ENCODE assay signal across 8 cellular contexts in genomic region chr17:5122586-5123342, GRCh38. TPM values are rescaled to one million over a fixed set of nuclear protein-coding genes. Genes with fewer than 3 reads are reported as not detected.
DNase-seq lines count a peak whose midpoint lies in the region; ATAC-seq and TF ChIP-seq lines count a peak whose summit lies in the region.

No MANE protein-coding gene starts in this region.

- TF ChIP-seq CTCF in coronary artery (IDR thresholded peaks at IDR 0.05) = no peak
- TF ChIP-seq CTCF in lung (IDR thresholded peaks at IDR 0.05; ENCODE audit: control extremely low read depth, extremely low read depth) = no peak
- peak; percentile 14 for TF ChIP-seq CTCF in type B pancreatic cell (conservative IDR thresholded peaks at IDR 0.05)

- intact Hi-C loops in activated CD4-positive, alpha-beta T cell treated with anti-CD3 and anti-CD28 coated beads, Interleukin-2, amount 10 ng/mL, durations not matched to agents 24 days and 14 days (cut with micrococcal nuclease) = no loop called here

- no peaks in the 10 kb centered on the region for H3K36me3 ChIP-seq in lung (ENCODE audit: control insufficient read depth in 2 of 2, insufficient read depth in 2 of 2, low read length in 2 of 2)

- H3K9me3 Mint-ChIP-seq in activated CD4-positive, alpha-beta T cell treated with anti-CD3 and anti-CD28 coated beads, Interleukin-2, amount 10 ng/mL, durations not matched to agents 24 days and 14 days = no peaks in the 10 kb centered on the region
- no peaks in the 10 kb centered on the region for H3K9me3 Mint-ChIP-seq in type B pancreatic cell

- no peak overlapping the region for H3K27ac Mint-ChIP-seq in activated CD4-positive, alpha-beta T cell treated with anti-CD3 and anti-CD28 coated beads, Interleukin-2, amount 10 ng/mL, durations not matched to agents 24 days and 14 days
- H3K27ac Mint-ChIP-seq in type B pancreatic cell = no peak overlapping the region

- no peaks in the 10 kb centered on the region for H3K36me3 Mint-ChIP-seq in activated CD4-positive, alpha-beta T cell treated with anti-CD3 and anti-CD28 coated beads, Interleukin-2, amount 10 ng/mL, durations not matched to agents 24 days and 14 days (ENCODE audit: low read depth)
- no peaks in the 10 kb centered on the region for H3K36me3 Mint-ChIP-seq in type B pancreatic cell

- no peaks in the 10 kb centered on the region for H3K4me1 Mint-ChIP-seq in activated CD4-positive, alpha-beta T cell treated with anti-CD3 and anti-CD28 coated beads, Interleukin-2, amount 10 ng/mL, durations not matched to agents 24 days and 14 days
- no peaks in the 10 kb centered on the region for H3K4me1 Mint-ChIP-seq in type B pancreatic cell (ENCODE audit: unreplicated experiment)

- H3K27me3 Mint-ChIP-seq in activated CD4-positive, alpha-beta T cell treated with anti-CD3 and anti-CD28 coated beads, Interleukin-2, amount 10 ng/mL, durations not matched to agents 24 days and 14 days = peaks cover 30% of the 10 kb centered on the region
- peaks cover 41% of the 10 kb centered on the region for H3K27me3 Mint-ChIP-seq in type B pancreatic cell

- H3K27ac ChIP-seq in coronary artery (no peak overlapping the region), lung (ENCODE audit: low read depth in 1 of 2, low read length in 1 of 2) (no peak overlapping the region)

- peak overlapping the region; percentile 42 for H3K4me3 Mint-ChIP-seq in activated CD4-positive, alpha-beta T cell treated with anti-CD3 and anti-CD28 coated beads, Interleukin-2, amount 10 ng/mL, durations not matched to agents 24 days and 14 days
- peak overlapping the region; percentile 81 for H3K4me3 Mint-ChIP-seq in type B pancreatic cell

- no peak for DNase-seq in activated CD4-positive, alpha-beta T cell treated with anti-CD3 and anti-CD28 coated beads, Interleukin-2, amount 10 ng/mL, durations not matched to agents 24 days and 14 days
- DNase-seq in activated CD4-positive, alpha-beta T cell treated with anti-CD3 and anti-CD28 coated beads, Interleukin-2, amount 50 U/mL, for 4 hours = no peak
- DNase-seq in coronary artery (ENCODE audit: low spot score) (peak; percentile 63), lung (ENCODE audit: low spot score) (no peak), type B pancreatic cell (ENCODE audit: extremely low spot score, unreplicated experiment) (peak; percentile 72), DMS153 (lab: John Stamatoyannopoulos, UW) (no peak), NCI-H2081 treated with DMSO at 0.1 percent for 48 hours (lab: John Stamatoyannopoulos, UW) (no peak)

- whole genome bisulfite sequencing in lung, 2 donors = 4 to 9% methylated on average over 71 to 75 of the region's 75 CpGs

- peaks cover 0 to 11% of the 10 kb centered on the region in 2 donors for H3K9me3 ChIP-seq in lung (ENCODE audit: control insufficient read depth in 2 of 2, insufficient read depth in 1 of 2, low read length in 1 of 2)

- H3K4me3 ChIP-seq in coronary artery = peak overlapping the region; percentile 67
- peak overlapping the region; percentile 45 for H3K4me3 ChIP-seq in lung

- no peak for ATAC-seq in lung (ENCODE audit: insufficient read depth, low FRiP score)
- no peak for ATAC-seq in GM19035 (IDR thresholded peaks at IDR 0.05; ENCODE audit: unreplicated experiment)

- H3K4me1 ChIP-seq in lung (ENCODE audit: control insufficient read depth in 2 of 2, insufficient read depth in 2 of 2, low read length in 2 of 2) = peaks cover 0 to 4% of the 10 kb centered on the region in 2 donors

- no peaks in the 10 kb centered on the region for H3K27me3 ChIP-seq in lung (ENCODE audit: control insufficient read depth, insufficient read depth)

RNA-seq across cellular contexts. Expression of gene USP6, which starts 6.9 kb away (rescaled TPM):
- total RNA-seq in activated CD4-positive, alpha-beta T cell treated with anti-CD3 and anti-CD28 coated beads, Interleukin-2, amount 10 ng/mL, durations not matched to agents 24 days and 14 days = 0.02 TPM in 2 replicates
- total RNA-seq in lung = under 1 TPM; 0.31 to 0.46 TPM
- under 1 TPM; 0.05 to 0.10 TPM for polyA plus RNA-seq in lung
- 0.07 and 0.22 TPM in 2 replicates for total RNA-seq in type B pancreatic cell (ENCODE audit: low replicate concordance)

RNA-seq across cellular contexts. Expression of gene ZNF232, which starts 11.1 kb away (rescaled TPM):
- 17.4 and 19.8 TPM in 2 replicates for total RNA-seq in activated CD4-positive, alpha-beta T cell treated with anti-CD3 and anti-CD28 coated beads, Interleukin-2, amount 10 ng/mL, durations not matched to agents 24 days and 14 days
- total RNA-seq in lung = 10 to 100 TPM in 1 of 2 donors, 1 to 10 TPM in 1; 9.6 to 14.1 TPM
- 1 to 10 TPM; 6.8 to 9.4 TPM for polyA plus RNA-seq in lung
- total RNA-seq in type B pancreatic cell (ENCODE audit: low replicate concordance) = 16.2 and 25.8 TPM in 2 replicates

RNA-seq across cellular contexts. Expression of gene ZFP3, which starts 44.5 kb away (rescaled TPM):
- total RNA-seq in activated CD4-positive, alpha-beta T cell treated with anti-CD3 and anti-CD28 coated beads, Interleukin-2, amount 10 ng/mL, durations not matched to agents 24 days and 14 days = 1.9 and 2.6 TPM in 2 replicates
- total RNA-seq in lung (1 to 10 TPM; 4.8 to 7.3 TPM), type B pancreatic cell (ENCODE audit: low replicate concordance) (0.53 and 2.3 TPM in 2 replicates)
- 1 to 10 TPM; 2.3 to 2.6 TPM for polyA plus RNA-seq in lung

Comparison
In these comparisons a context has a peak if more than half of its experiments do, and no peak if none do; other contexts are left out.
1. DNase-seq: peak in coronary artery (single experiment) and type B pancreatic cell (single experiment); none in activated CD4-positive, alpha-beta T cell treated with anti-CD3 and anti-CD28 coated beads, Interleukin-2, amount 10 ng/mL, durations not matched to agents 24 days and 14 days (single experiment), activated CD4-positive, alpha-beta T cell treated with anti-CD3 and anti-CD28 coated beads, Interleukin-2, amount 50 U/mL, for 4 hours (0 of 2), lung (single experiment), DMS153 (single experiment) and NCI-H2081 treated with DMSO at 0.1 percent for 48 hours (single experiment).